ENCODE assay signal across 14 cellular contexts in the genomic region with DNA sequence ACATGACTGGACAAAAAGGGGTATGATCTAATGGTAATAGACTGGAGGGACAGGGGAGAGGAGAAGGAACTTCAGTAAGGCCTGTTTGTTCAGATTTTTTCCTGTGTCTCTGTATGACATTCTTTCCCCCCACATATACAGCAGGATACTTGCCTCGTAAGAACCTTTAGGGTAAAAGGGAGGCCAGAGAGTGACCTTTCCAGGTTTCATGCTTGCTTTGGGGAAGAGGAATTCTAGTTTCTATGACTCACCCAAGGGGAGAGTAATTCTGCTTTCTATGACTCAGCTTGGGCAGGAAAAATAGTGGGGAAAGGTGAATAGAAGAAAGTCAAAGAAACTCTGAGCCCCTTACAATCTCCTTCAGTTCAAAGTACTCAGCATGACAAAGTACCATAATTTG.
DNase-seq lines count a peak whose midpoint lies in the region; ATAC-seq, FAIRE-seq and TF ChIP-seq lines count a peak whose summit lies in the region.
"Had no signal": no experiment of that assay in that cellular context is flagged by ENCODE, and none has a peak within 500 bp of the region (broad histone marks: within the 10 kb centered on the region; RNA-seq: fewer than 3 reads in every experiment).

No MANE protein-coding gene starts in this region.

- TF ChIP-seq POLR2A in IMR-90 (IDR thresholded peaks at IDR 0.05; ENCODE audit: low read depth, low read length): no peak

- H3K79me1 ChIP-seq in IMR-90 (ENCODE audit: low read depth in 1 of 2, low read length in 2 of 2) (no peaks in the 10 kb centered on the region), mesendoderm (ENCODE audit: low read length) (no peaks in the 10 kb centered on the region)

- no peaks in the 10 kb centered on the region for H3K9me1 ChIP-seq in IMR-90 (ENCODE audit: insufficient read depth, low read length)

- no peaks in the 10 kb centered on the region for H4K20me1 ChIP-seq in IMR-90 (ENCODE audit: insufficient read depth, low read length)
- H4K20me1 ChIP-seq: BLaER1 treated with 17β-estradiol and CSF1 and Interleukin-3, amounts not matched to agents 10 nM and 100 nM had no signal

- H4K8ac ChIP-seq in IMR-90 (ENCODE audit: low read depth in 2 of 2, low read length in 2 of 2) (no peak overlapping the region), mesendoderm (ENCODE audit: low read depth, low read length) (no peak overlapping the region)

- H2BK20ac ChIP-seq in IMR-90 (ENCODE audit: low read depth, low read length): no peak overlapping the region

- H2AK9ac ChIP-seq in IMR-90 (replicated peaks; ENCODE audit: low read depth, low read length, poor library complexity): no peak overlapping the region

- H2AK5ac ChIP-seq in IMR-90 (ENCODE audit: low read depth, low read length): no peak overlapping the region
- no peak overlapping the region for H2AK5ac ChIP-seq in mesendoderm (ENCODE audit: low read length)

- CTCF ChIA-PET in IMR-90 (lab: Yijun Ruan, JAX): no interaction called here

- BruUV-seq in IMR-90 (replicated peaks; lab: Mats Ljungman, UMichigan): no TSS peak

- H3K4me2 ChIP-seq in IMR-90 (ENCODE audit: low read depth, low read length) (no peak overlapping the region), mesendoderm (ENCODE audit: low read length) (no peak overlapping the region)
- H3K4me2 ChIP-seq: BLaER1 treated with 17β-estradiol and CSF1 and Interleukin-3, amounts not matched to agents 10 nM and 100 nM had no signal

- intact Hi-C loops in IMR-90 (cut with micrococcal nuclease): no loop called here

- H2BK5ac ChIP-seq in IMR-90 (ENCODE audit: low read depth, low read length, poor library complexity, severe bottlenecking): no peak overlapping the region
- H2BK5ac ChIP-seq in mesendoderm (ENCODE audit: low read length): no peak overlapping the region

- H2BK15ac ChIP-seq in IMR-90 (ENCODE audit: low read depth, low read length) (no peak overlapping the region), mesendoderm (replicated peaks; ENCODE audit: low read depth) (no peak overlapping the region)

- H3K9ac ChIP-seq in IMR-90 (ENCODE audit: low read depth, low read length) (no peak overlapping the region), mesendoderm (ENCODE audit: low read length) (no peak overlapping the region)
- H3K9ac ChIP-seq: BLaER1 treated with 17β-estradiol and CSF1 and Interleukin-3, amounts not matched to agents 10 nM and 100 nM had no signal

- no peak overlapping the region for H3K23ac ChIP-seq in IMR-90 (ENCODE audit: low read depth, low read length)
- H3K23ac ChIP-seq in mesendoderm (ENCODE audit: low read length): no peak overlapping the region

- peak; percentile 38 for DNase-seq in Caki2 (ENCODE audit: low read depth)
- peak; percentile 43 for DNase-seq in IMR-90
- DNase-seq in bronchial epithelial cell (ENCODE audit: low read depth): peak; percentile 83
- peak; percentile 78 for DNase-seq in mesendoderm
- DNase-seq in stimulated activated CD4-positive, alpha-beta T cell treated with anti-CD3 and anti-CD28 coated beads, Interleukin-15, amount 100 ng/mL, for 24 hours: no peak
- DNase-seq in G401 (ENCODE audit: low spot score): no peak
- DNase-seq in KBM-7: no peak
- DNase-seq: activated CD4-positive, alpha-beta T cell treated with anti-CD3 and anti-CD28 coated beads, Interleukin-2, amount 50 U/mL, for 48 hours; MV-4-11; stimulated activated CD4-positive, alpha-beta T cell treated with anti-CD3 and anti-CD28 coated beads, Interleukin-2, amount 100 ng/mL, for 48 hours had no signal

- H3K14ac ChIP-seq in IMR-90 (replicated peaks; ENCODE audit: low read depth, low read length): no peak overlapping the region

- no peaks in the 10 kb centered on the region for H3K27me3 ChIP-seq in IMR-90 (ENCODE audit: control insufficient read depth, insufficient read depth, low read length)
- H3K27me3 ChIP-seq in bronchial epithelial cell (ENCODE audit: control insufficient read depth, insufficient read depth, low read length): no peaks in the 10 kb centered on the region
- no peaks in the 10 kb centered on the region for H3K27me3 ChIP-seq in mesendoderm (ENCODE audit: insufficient read depth, low read length, poor library complexity)
- H3K27me3 ChIP-seq: BLaER1 treated with 17β-estradiol and CSF1 and Interleukin-3, amounts not matched to agents 10 nM and 100 nM had no signal

- peaks cover 1% of the 10 kb centered on the region; the same call in 1 of the 2 replicates for H3K4me1 ChIP-seq in IMR-90 (ENCODE audit: control insufficient read depth, insufficient read depth, low read length)
- H3K4me1 ChIP-seq in mesendoderm (ENCODE audit: control insufficient read depth, low read depth, low read length): no peaks in the 10 kb centered on the region
- H3K4me1 ChIP-seq: BLaER1 treated with 17β-estradiol and CSF1 and Interleukin-3, amounts not matched to agents 10 nM and 100 nM; prostate gland had no signal

- H3K4me3 ChIP-seq in IMR-90 (ENCODE audit: insufficient read depth, low read depth, low read length): no peak overlapping the region
- H3K4me3 ChIP-seq in bronchial epithelial cell (ENCODE audit: low read depth, low read length): no peak overlapping the region
- H3K4me3 ChIP-seq in mesendoderm (ENCODE audit: low read length): no peak overlapping the region
- H3K4me3 ChIP-seq: BLaER1 treated with 17β-estradiol and CSF1 and Interleukin-3, amounts not matched to agents 10 nM and 100 nM; prostate gland had no signal

- no peak overlapping the region for H4K5ac ChIP-seq in IMR-90 (ENCODE audit: low read depth, low read length)
- H4K5ac ChIP-seq in mesendoderm (ENCODE audit: low read length): no peak overlapping the region

- H3K36me3 ChIP-seq in IMR-90 (ENCODE audit: control insufficient read depth, insufficient read depth, low read length) (no peaks in the 10 kb centered on the region), bronchial epithelial cell (ENCODE audit: control insufficient read depth, insufficient read depth, low read length) (no peaks in the 10 kb centered on the region), mesendoderm (ENCODE audit: control insufficient read depth, insufficient read depth, low read length) (no peaks in the 10 kb centered on the region)
- H3K36me3 ChIP-seq: BLaER1 treated with 17β-estradiol and CSF1 and Interleukin-3, amounts not matched to agents 10 nM and 100 nM; prostate gland had no signal

- H3K27ac ChIP-seq in IMR-90 (ENCODE audit: insufficient read depth, low read length) (no peak overlapping the region), mesendoderm (ENCODE audit: low read depth, low read length) (no peak overlapping the region)
- H3K27ac ChIP-seq: BLaER1 treated with 17β-estradiol and CSF1 and Interleukin-3, amounts not matched to agents 10 nM and 100 nM; prostate gland had no signal

- no peaks in the 10 kb centered on the region for H3K9me3 ChIP-seq in IMR-90 (ENCODE audit: control insufficient read depth, insufficient read depth, low read length)
- H3K9me3 ChIP-seq: prostate gland had no signal

- H4K91ac ChIP-seq in IMR-90 (ENCODE audit: insufficient read depth, low read depth, low read length): no peak overlapping the region

- WGBS in IMR-90 (ENCODE audit: extremely low coverage in 2 of 2, insufficient read length in 1 of 2), 2 experiments: no CpG with 5 or more reads among the region's 1 CpG
- no CpG with 5 or more reads among the region's 1 CpG for WGBS in mesendoderm (ENCODE audit: extremely low coverage, insufficient coverage, low lambda C conversion rate)

- FAIRE-seq in bronchial epithelial cell (lab: Jason Lieb, UNC): no peak

- dilution Hi-C loops in IMR-90 (cut with HindIII; ENCODE audit: low sequenced_read_pairs, unreplicated experiment): no loop called here

- no peak overlapping the region for H2AFZ ChIP-seq in IMR-90 (replicated peaks; ENCODE audit: low read length, poor library complexity)

- H2BK120ac ChIP-seq in IMR-90 (ENCODE audit: low read depth, low read length) (no peak overlapping the region), mesendoderm (ENCODE audit: low read depth, low read length) (no peak overlapping the region)

- POLR2A ChIA-PET in IMR-90 (lab: Charles Lee; ENCODE audit: unreplicated experiment): no interaction called here

- TF ChIP-seq CTCF in IMR-90 (conservative IDR thresholded peaks at IDR 0.05; ENCODE audit: low read depth, low read length): no peak
- no peak for TF ChIP-seq CTCF in bronchial epithelial cell (IDR thresholded peaks at IDR 0.05; ENCODE audit: insufficient read depth, low read length, severe bottlenecking)

- H3K56ac ChIP-seq in IMR-90 (ENCODE audit: extremely low read depth, insufficient read depth, low read length): no peak overlapping the region
- H3K56ac ChIP-seq in mesendoderm (ENCODE audit: low read length): no peak overlapping the region

- ATAC-seq in IMR-90 (ENCODE audit: low read depth): peak; percentile 49; the same call in 1 of the 2 replicates
- ATAC-seq in GM19452 (IDR thresholded peaks at IDR 0.05; ENCODE audit: unreplicated experiment): no peak
- ATAC-seq: stimulated activated effector memory CD8-positive, alpha-beta T cell treated with anti-CD3 and anti-CD28 coated beads, Interleukin-12 subunit alpha, Interleukin-12 subunit beta, amount 100 ng/mL, for 72 hours had no signal

- TF ChIP-seq RAD21 in IMR-90 (IDR thresholded peaks at IDR 0.05; ENCODE audit: low read length): no peak

- H3K18ac ChIP-seq in IMR-90 (ENCODE audit: low read depth, low read length): no peak overlapping the region
- H3K18ac ChIP-seq in mesendoderm (ENCODE audit: low read length): no peak overlapping the region

- in situ Hi-C loops in Caki2 (cut with HindIII; ENCODE audit: low pct_unique_long_range_greater_than_20kb, low sequenced_read_pairs) (no loop called here), IMR-90 (cut with MboI; ENCODE audit: low sequenced_read_pairs) (no loop called here), G401 (cut with HindIII; ENCODE audit: low sequenced_read_pairs) (no loop called here), KBM-7 (cut with MboI; ENCODE audit: low pct_unique_long_range_greater_than_20kb, low sequenced_read_pairs) (no loop called here)

- no peak overlapping the region for H3K4ac ChIP-seq in IMR-90 (ENCODE audit: low read depth, low read length)
- no peak overlapping the region for H3K4ac ChIP-seq in mesendoderm (ENCODE audit: low read depth, low read length)

- no peaks in the 10 kb centered on the region for H3K79me2 ChIP-seq in mesendoderm (ENCODE audit: control insufficient read depth, insufficient read depth, low read length)

TF ChIP-seq in IMR-90, 13 proteins besides CTCF, POLR2A, EP300 and RAD21:
- TF ChIP-seq FOS (IDR thresholded peaks at IDR 0.05; ENCODE audit: low read depth, low read length): peak; percentile 52; the same call in 1 of the 2 replicates
- no peak for TF ChIP-seq USF2 (IDR thresholded peaks at IDR 0.05; ENCODE audit: low read depth, low read length)

Comparison
In these comparisons a context has a peak if more than half of its experiments do, and no peak if none do; other contexts are left out.
1. DNase-seq: peak in Caki2 (single experiment), IMR-90 (single experiment), bronchial epithelial cell (single experiment) and mesendoderm (single experiment); none in stimulated activated CD4-positive, alpha-beta T cell treated with anti-CD3 and anti-CD28 coated beads, Interleukin-15, amount 100 ng/mL, for 24 hours (single experiment), G401 (single experiment) and KBM-7 (single experiment).